10 cellular contexts compared by ENCODE assay signal in the genomic region with DNA sequence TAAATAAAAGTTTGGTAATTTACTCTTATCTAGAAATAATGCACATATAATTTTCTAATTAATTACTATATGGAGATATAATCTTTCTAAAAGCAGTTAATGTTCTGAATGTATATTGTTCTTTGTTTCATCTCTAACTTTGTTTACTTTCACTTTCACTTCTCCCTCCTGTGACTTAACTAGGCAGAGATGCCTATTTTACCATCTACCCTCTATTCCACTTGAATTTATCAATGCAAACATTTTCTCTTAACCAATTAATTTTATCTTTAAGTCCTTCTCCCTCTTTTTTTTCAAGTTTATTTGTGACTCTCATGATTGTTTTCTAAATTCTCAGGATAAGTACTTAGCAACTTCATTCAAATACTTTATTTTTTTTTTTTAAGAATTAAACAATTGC. TPM values are rescaled to one million over a fixed set of nuclear protein-coding genes. Genes with fewer than 3 reads are reported as not detected.
DNase-seq lines count a peak whose midpoint lies in the region; ATAC-seq and TF ChIP-seq lines count a peak whose summit lies in the region.
"Had no signal": no experiment of that assay in that cellular context is flagged by ENCODE, and none has a peak within 500 bp of the region (broad histone marks: within the 10 kb centered on the region; RNA-seq: fewer than 3 reads in every experiment).

No MANE protein-coding gene starts in this region.

- H3K4me1 ChIP-seq in mammary epithelial cell (ENCODE audit: insufficient read depth, low read length) = peaks cover 17% of the 10 kb centered on the region
- H3K4me1 ChIP-seq in gastrocnemius medialis = peaks cover 12 to 35% of the 10 kb centered on the region in 2 donors

- H3K9ac ChIP-seq in mammary epithelial cell (ENCODE audit: insufficient read depth, low read length) = no peak overlapping the region

- no peak for DNase-seq in activated CD4-positive, alpha-beta T cell treated with anti-CD3 and anti-CD28 coated beads, Interleukin-2, amount 10 ng/mL, durations not matched to agents 7 days and 5 days
- DNase-seq in activated CD4-positive, alpha-beta T cell treated with anti-CD3 and anti-CD28 coated beads for 48 hours = no peak
- DNase-seq in NB4 (ENCODE audit: low read depth) = peak; percentile 57
- DNase-seq in mammary epithelial cell = no peak
- no peak for DNase-seq in gastrocnemius medialis
- DNase-seq in NCI-H82 (lab: John Stamatoyannopoulos, UW) = no peak
- DNase-seq in activated CD4-positive, alpha-beta memory T cell treated with anti-CD3 and anti-CD28 coated beads for 36 hours = no peak
- DNase-seq: NCI-H2171 treated with DMSO at 0.1 percent for 48 hours, spleen had no signal

- no peak overlapping the region for H2AFZ ChIP-seq in mammary epithelial cell (ENCODE audit: low read depth, low read length)

- TF ChIP-seq POLR2A in NB4 (IDR thresholded peaks at IDR 0.05; ENCODE audit: extremely low read depth, insufficient read length) (no peak), gastrocnemius medialis (IDR thresholded peaks at IDR 0.05) (no peak)

- no peaks in the 10 kb centered on the region for H3K27me3 ChIP-seq in mammary epithelial cell (ENCODE audit: insufficient read depth, low read length)
- peaks cover 0 to 12% (median 0%) of the 10 kb centered on the region in 3 donors for H3K27me3 ChIP-seq in gastrocnemius medialis

- no TSS peak for BruUV-seq in mammary epithelial cell (replicated peaks; lab: Mats Ljungman, UMichigan)

- POLR2A ChIA-PET in activated CD4-positive, alpha-beta T cell treated with anti-CD3 and anti-CD28 coated beads, Interleukin-2, amount 10 ng/mL, durations not matched to agents 7 days and 5 days (lab: Charles Lee) = no interaction called here
- POLR2A ChIA-PET in activated CD4-positive, alpha-beta memory T cell treated with anti-CD3 and anti-CD28 coated beads for 36 hours (lab: Charles Lee) = no interaction called here

- in situ Hi-C loops in mammary epithelial cell (cut with MboI; ENCODE audit: low sequenced_read_pairs in 2 of 2) (loop anchor here in 1 of 2 donors (5.0 to 10.0 kb wide), 3 partner anchors 41 to 189 kb away; a partner anchor contains a TSS), gastrocnemius medialis (cut with MboI; ENCODE audit: low sequenced_read_pairs in 4 of 4) (loop anchor here in 2 of 4 donors (5.0 to 10.0 kb wide), 3 partner anchors 96 to 189 kb away; a partner anchor contains a TSS)

- peaks cover 35% of the 10 kb centered on the region for H3K9me3 Mint-ChIP-seq in activated CD4-positive, alpha-beta T cell treated with anti-CD3 and anti-CD28 coated beads, Interleukin-2, amount 10 ng/mL, durations not matched to agents 7 days and 5 days
- H3K9me3 Mint-ChIP-seq in activated CD4-positive, alpha-beta memory T cell treated with anti-CD3 and anti-CD28 coated beads for 36 hours = no peaks in the 10 kb centered on the region

- peaks cover 71% of the 10 kb centered on the region for H3K4me1 Mint-ChIP-seq in activated CD4-positive, alpha-beta T cell treated with anti-CD3 and anti-CD28 coated beads, Interleukin-2, amount 10 ng/mL, durations not matched to agents 7 days and 5 days
- peaks cover 64% of the 10 kb centered on the region for H3K4me1 Mint-ChIP-seq in activated CD4-positive, alpha-beta memory T cell treated with anti-CD3 and anti-CD28 coated beads for 36 hours (ENCODE audit: low read depth)

- intact Hi-C loops in mammary epithelial cell (cut with micrococcal nuclease) (loop anchor here (10.0 kb wide), 1 partner anchor 359 kb away; a partner anchor contains a TSS), gastrocnemius medialis (cut with DNase I; ENCODE audit: low total_unique reads) (no loop called here)
- intact Hi-C loops in activated CD4-positive, alpha-beta memory T cell treated with anti-CD3 and anti-CD28 coated beads for 36 hours (cut with micrococcal nuclease) = no loop called here

- no peaks in the 10 kb centered on the region for H3K79me2 ChIP-seq in mammary epithelial cell (ENCODE audit: insufficient read depth, low read length)

- peak overlapping the region; percentile 92 for H3K27ac Mint-ChIP-seq in activated CD4-positive, alpha-beta T cell treated with anti-CD3 and anti-CD28 coated beads, Interleukin-2, amount 10 ng/mL, durations not matched to agents 7 days and 5 days
- H3K27ac Mint-ChIP-seq in activated CD4-positive, alpha-beta memory T cell treated with anti-CD3 and anti-CD28 coated beads for 36 hours = no peak overlapping the region

- TF ChIP-seq CTCF in NB4 (IDR thresholded peaks at IDR 0.05; ENCODE audit: low read depth, low read length) (no peak), mammary epithelial cell (conservative IDR thresholded peaks at IDR 0.05 in 1 of 2, IDR thresholded peaks at IDR 0.05 in 1 of 2; ENCODE audit: extremely low read depth in 1 of 2, insufficient read depth in 1 of 2, low read depth in 1 of 2, low read length in 2 of 2) (no peak), gastrocnemius medialis (IDR thresholded peaks at IDR 0.05 in 4 of 5, conservative IDR thresholded peaks at IDR 0.05 in 1 of 5) (no peak)

- dilution Hi-C loops in mammary epithelial cell (cut with HindIII; ENCODE audit: low sequenced_read_pairs) = no loop called here

- no peaks in the 10 kb centered on the region for H4K20me1 ChIP-seq in mammary epithelial cell (ENCODE audit: insufficient read depth, low read length)

- H3K27me3 Mint-ChIP-seq in activated CD4-positive, alpha-beta T cell treated with anti-CD3 and anti-CD28 coated beads, Interleukin-2, amount 10 ng/mL, durations not matched to agents 7 days and 5 days = no peaks in the 10 kb centered on the region
- H3K27me3 Mint-ChIP-seq in activated CD4-positive, alpha-beta memory T cell treated with anti-CD3 and anti-CD28 coated beads for 36 hours = no peaks in the 10 kb centered on the region

- H3K27ac ChIP-seq in mammary epithelial cell (ENCODE audit: insufficient read depth, low read depth, low read length) = no peak overlapping the region
- H3K27ac ChIP-seq in gastrocnemius medialis = peak overlapping the region in 2 of 4 donors; percentile 72 to 82

- H3K4me3 ChIP-seq in NB4 (ENCODE audit: low read depth, low read length) (peak overlapping the region; percentile 30), mammary epithelial cell (replicated peaks in 1 of 3; ENCODE audit: insufficient read depth in 1 of 3, low read depth in 2 of 3, low read length in 3 of 3) (no peak overlapping the region), gastrocnemius medialis (peak overlapping the region; percentile 15 to 24 (median 22))

- no peaks in the 10 kb centered on the region for H3K9me3 ChIP-seq in mammary epithelial cell (replicated peaks; ENCODE audit: insufficient read depth, low read length)
- no peaks in the 10 kb centered on the region for H3K9me3 ChIP-seq in gastrocnemius medialis
- H3K9me3 ChIP-seq: spleen had no signal

- peak overlapping the region; percentile 52 for H3K4me2 ChIP-seq in mammary epithelial cell (ENCODE audit: insufficient read depth, low read depth, low read length)

- CTCF ChIA-PET in activated CD4-positive, alpha-beta T cell treated with anti-CD3 and anti-CD28 coated beads, Interleukin-2, amount 10 ng/mL, durations not matched to agents 7 days and 5 days (lab: Charles Lee) = interaction anchor here (0.9 to 2.2 kb wide), 4 partner anchors 16 to 186 kb away, joined by 3 to 13 read pairs (median 6); no protein-coding TSS in a partner anchor
- CTCF ChIA-PET in mammary epithelial cell (lab: Charles Lee; ENCODE audit: low non-redundant PET) = interaction anchor here (0.6 kb wide), 1 partner anchor 236 kb away, joined by 15 read pairs; no protein-coding TSS in a partner anchor
- CTCF ChIA-PET in activated CD4-positive, alpha-beta memory T cell treated with anti-CD3 and anti-CD28 coated beads for 36 hours (lab: Charles Lee) = interaction anchor here (0.9 to 2.0 kb wide), 4 partner anchors 16 to 236 kb away, joined by 3 to 6 read pairs (median 3); no protein-coding TSS in a partner anchor

- H3K36me3 ChIP-seq in mammary epithelial cell (ENCODE audit: insufficient read depth, low read length) (no peaks in the 10 kb centered on the region), gastrocnemius medialis (no peaks in the 10 kb centered on the region)
- H3K36me3 ChIP-seq: spleen had no signal

- peaks cover 38% of the 10 kb centered on the region for H3K36me3 Mint-ChIP-seq in activated CD4-positive, alpha-beta T cell treated with anti-CD3 and anti-CD28 coated beads, Interleukin-2, amount 10 ng/mL, durations not matched to agents 7 days and 5 days (ENCODE audit: low read depth)
- H3K36me3 Mint-ChIP-seq in activated CD4-positive, alpha-beta memory T cell treated with anti-CD3 and anti-CD28 coated beads for 36 hours = no peaks in the 10 kb centered on the region

- no peak overlapping the region for H3K4me3 Mint-ChIP-seq in activated CD4-positive, alpha-beta T cell treated with anti-CD3 and anti-CD28 coated beads, Interleukin-2, amount 10 ng/mL, durations not matched to agents 7 days and 5 days
- no peak overlapping the region for H3K4me3 Mint-ChIP-seq in activated CD4-positive, alpha-beta memory T cell treated with anti-CD3 and anti-CD28 coated beads for 36 hours

- ATAC-seq in gastrocnemius medialis = no peak
- no peak for ATAC-seq in GM19023 (IDR thresholded peaks at IDR 0.05; ENCODE audit: unreplicated experiment)

RNA-seq across cellular contexts. Expression of a gene that starts 55.1 kb away (rescaled TPM):
- total RNA-seq in activated CD4-positive, alpha-beta T cell treated with anti-CD3 and anti-CD28 coated beads, Interleukin-2, amount 10 ng/mL, durations not matched to agents 7 days and 5 days = under 1 TPM in 1 of 2 experiments, not detected in 1; 0.12 TPM
- total RNA-seq in mammary epithelial cell (1 to 10 TPM in 1 of 2 donors, not detected in 1; 5.5 TPM), gastrocnemius medialis (1 to 10 TPM in 3 of 4 donors, under 1 TPM in 1; 0.82 to 6.8 (median 2.7) TPM)
- polyA plus RNA-seq in mammary epithelial cell = 0.09 TPM
- polyA minus RNA-seq in mammary epithelial cell = not detected
- 1 to 10 TPM; 1.3 TPM for total RNA-seq in activated CD4-positive, alpha-beta memory T cell treated with anti-CD3 and anti-CD28 coated beads for 36 hours

Comparison
In these comparisons a context has a peak if more than half of its experiments do, and no peak if none do; other contexts are left out.
1. H3K4me3 ChIP-seq: peak in NB4 (single experiment) and gastrocnemius medialis (4 of 4); none in mammary epithelial cell (0 of 3).